Comparison of ENCODE assay signal across 8 cellular contexts in the genomic region with DNA sequence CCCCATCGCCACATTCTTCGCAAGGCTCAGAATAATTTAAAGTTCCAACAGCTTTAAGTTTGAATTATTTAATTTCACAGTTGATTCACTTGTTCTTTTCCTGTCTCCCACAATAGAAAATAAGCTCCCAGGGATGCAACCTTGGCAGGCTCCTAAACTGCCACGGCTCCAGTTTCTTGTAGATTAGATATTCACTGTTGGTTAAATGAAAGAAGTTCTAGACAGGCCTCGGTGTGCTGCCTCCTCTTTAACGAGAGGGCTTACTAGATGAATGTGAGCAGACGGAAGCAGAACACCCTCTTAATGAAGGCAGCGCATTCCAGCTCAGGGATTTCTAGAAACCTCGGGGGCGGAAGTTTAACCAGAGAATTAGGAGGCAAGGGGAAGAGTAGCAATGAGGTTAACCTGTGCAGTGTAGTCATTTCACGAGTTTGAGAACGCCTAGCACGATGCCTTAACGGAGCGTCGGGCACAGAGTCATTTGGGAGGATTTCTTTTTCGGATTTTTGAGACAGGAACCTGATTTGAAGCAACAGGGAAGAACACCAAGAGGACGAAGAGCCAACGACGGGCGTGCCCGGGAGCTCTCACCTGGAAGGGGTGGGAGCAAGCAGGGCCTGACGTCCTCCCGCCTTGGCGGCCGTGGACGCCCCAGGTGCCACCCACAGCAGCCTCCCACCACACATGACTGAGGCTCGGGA. TPM values are rescaled to one million over a fixed set of nuclear protein-coding genes. Genes with fewer than 3 reads are reported as not detected.
DNase-seq lines count a peak whose midpoint lies in the region; ATAC-seq and TF ChIP-seq lines count a peak whose summit lies in the region.

No MANE protein-coding gene starts in this region.

- peak overlapping the region; percentile 96 to 98 for H3K27ac ChIP-seq in right atrium auricular region

- DNase-seq in DMS114 treated with DMSO at 0.1 percent for 48 hours (lab: John Stamatoyannopoulos, UW; ENCODE audit: unreplicated experiment) (peak; percentile 16), NCI-H774 (lab: John Stamatoyannopoulos, UW) (peak; percentile 81), amygdala (lab: John Stamatoyannopoulos, UW) (peak in 29 of 56 donors; percentile 5 to 77 (median 56)), right atrium auricular region (ENCODE audit: low spot score) (peak; percentile 66), pons (ENCODE audit: low spot score) (peak; percentile 65), NOMO-1 (lab: John Stamatoyannopoulos, UW; ENCODE audit: unreplicated experiment in 2 of 2) (no peak)

- peaks cover 0 to 54% of the 10 kb centered on the region in 2 donors for H3K4me1 ChIP-seq in right atrium auricular region

- ATAC-seq in GM19328 (IDR thresholded peaks at IDR 0.05; ENCODE audit: unreplicated experiment): peak; percentile 45
- ATAC-seq in HG03280 (IDR thresholded peaks at IDR 0.05; ENCODE audit: unreplicated experiment): peak; percentile 31

- H3K9me3 ChIP-seq in right atrium auricular region: no peaks in the 10 kb centered on the region

- H3K27me3 ChIP-seq in right atrium auricular region: no peaks in the 10 kb centered on the region

- peak overlapping the region; percentile 76 to 84 for H3K4me3 ChIP-seq in right atrium auricular region

- no peaks in the 10 kb centered on the region for H3K36me3 ChIP-seq in right atrium auricular region

- TF ChIP-seq CTCF in right atrium auricular region (IDR thresholded peaks at IDR 0.05): no peak

RNA-seq across cellular contexts. Expression of a gene that starts 0.6 kb away (rescaled TPM):
- 10 to 100 TPM; 11.4 to 15.0 TPM for total RNA-seq in right atrium auricular region

Comparison
In these comparisons a context has a peak if more than half of its experiments do, and no peak if none do; other contexts are left out.
1. DNase-seq: peak in DMS114 treated with DMSO at 0.1 percent for 48 hours (single experiment), NCI-H774 (single experiment), amygdala (29 of 56), right atrium auricular region (single experiment) and pons (single experiment); none in NOMO-1 (0 of 2).